ENCODE assay signal across 20 cellular contexts in the genomic region with DNA sequence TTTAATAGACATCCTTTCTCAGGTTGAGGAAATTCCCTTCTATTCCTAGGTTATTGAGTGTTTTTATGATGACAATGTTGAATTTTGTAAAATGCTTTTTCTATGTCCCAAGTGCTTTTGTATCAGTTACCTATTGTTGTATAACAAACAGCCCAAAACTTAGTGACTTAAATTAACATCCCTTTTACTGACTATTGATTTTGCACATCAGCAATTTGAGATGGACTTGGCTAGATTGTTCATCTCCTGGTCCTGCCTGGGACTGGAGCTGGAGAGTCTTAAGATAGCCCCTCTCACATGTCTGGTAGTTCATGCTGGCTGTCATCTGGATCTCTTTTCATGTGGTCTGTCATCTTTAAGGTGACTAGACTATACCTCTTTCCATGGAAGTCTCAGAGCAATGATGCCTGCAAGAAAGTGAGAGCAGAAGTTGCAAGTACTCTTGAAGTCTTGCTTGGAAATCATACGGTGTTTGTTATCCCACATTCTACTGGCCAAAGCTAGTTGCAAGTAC.
A peak's percentile ranks its signal among the peaks of the same experiment; 100 is the strongest.
DNase-seq lines count a peak whose midpoint lies in the region; ATAC-seq, FAIRE-seq and TF ChIP-seq lines count a peak whose summit lies in the region.
"Had no signal": no experiment of that assay in that cellular context is flagged by ENCODE, and none has a peak within 500 bp of the region (broad histone marks: within the 10 kb centered on the region; RNA-seq: fewer than 3 reads in every experiment).

No MANE protein-coding gene starts in this region.

- H3K4me3 ChIP-seq in K562, result no peak overlapping the region
- H3K4me3 ChIP-seq in prostate gland, result no peak overlapping the region
- H3K4me3 ChIP-seq: BLaER1 treated with 17β-estradiol and CSF1 and Interleukin-3, amounts not matched to agents 10 nM and 100 nM had no signal

- H3K27me3 ChIP-seq in K562 (ENCODE audit: control insufficient read depth in 2 of 2, insufficient read depth in 2 of 2, low read length in 2 of 2) (peaks cover 0 to 13% of the 10 kb centered on the region in 2 experiments; a peak in 2 of 5 replicates), prostate gland (replicated peaks; ENCODE audit: insufficient read depth) (no peaks in the 10 kb centered on the region)
- H3K27me3 ChIP-seq: BLaER1 treated with 17β-estradiol and CSF1 and Interleukin-3, amounts not matched to agents 10 nM and 100 nM had no signal

- FAIRE-seq in K562 (lab: Jason Lieb, UNC), result no peak

- BruUV-seq in K562 (replicated peaks; lab: Mats Ljungman, UMichigan), result no TSS peak

- peaks cover 4% of the 10 kb centered on the region for H3K9me3 Mint-ChIP-seq in activated CD4-positive, alpha-beta T cell treated with anti-CD3 and anti-CD28 coated beads, Interleukin-2, amount 10 ng/mL, durations not matched to agents 24 days and 14 days
- H3K9me3 Mint-ChIP-seq in activated T-cell treated with anti-CD3 and anti-CD28 coated beads, Interleukin-2, amount 50 U/mL, for 72 hours, result peaks cover 0 to 3% of the 10 kb centered on the region in 2 donors
- H3K9me3 Mint-ChIP-seq in activated T-helper 17 cell treated with anti-CD3 and anti-CD28 coated beads, Interleukin-2, amount 50 U/mL, for 72 hours, result no peaks in the 10 kb centered on the region
- H3K9me3 Mint-ChIP-seq in naive thymus-derived CD8-positive, alpha-beta T cell, result no peaks in the 10 kb centered on the region
- H3K9me3 Mint-ChIP-seq: CD8-positive, alpha-beta T cell; HFFc6 had no signal

- no peak for TF ChIP-seq CTCF in K562 (IDR thresholded peaks at IDR 0.05 in 2 of 3, conservative IDR thresholded peaks at IDR 0.05 in 1 of 3; ENCODE audit: insufficient read depth in 2 of 3, low read depth in 1 of 3, low read length in 3 of 3)
- no peak for TF ChIP-seq CTCF in prostate gland (IDR thresholded peaks at IDR 0.05)

- no peaks in the 10 kb centered on the region for H3K79me2 ChIP-seq in K562 (ENCODE audit: control insufficient read depth, insufficient read depth, low read length)

- TF ChIP-seq POLR2A in K562 (conservative IDR thresholded peaks at IDR 0.05), result no peak
- no peak for TF ChIP-seq POLR2A in prostate gland (IDR thresholded peaks at IDR 0.05)

- WGBS in K562 (ENCODE audit: insufficient coverage, low coverage, missing lambda C conversion rate), result 0% methylated on average over 1 of the region's 1 CpG
- WGBS in prostate gland, result 93% methylated on average over 1 of the region's 1 CpG

- CTCF ChIA-PET in K562 (lab: Yijun Ruan, JAX; ENCODE audit: low intra/inter-chr PET ratio), result no interaction called here

- H3K9me3 ChIP-seq in K562 (replicated peaks; ENCODE audit: control insufficient read depth, insufficient read depth, low read depth, low read length), result no peaks in the 10 kb centered on the region
- no peaks in the 10 kb centered on the region for H3K9me3 ChIP-seq in prostate gland
- H3K9me3 ChIP-seq: BLaER1 treated with 17β-estradiol and CSF1 and Interleukin-3, amounts not matched to agents 10 nM and 100 nM had no signal

- H3K36me3 ChIP-seq in K562 (ENCODE audit: control insufficient read depth, insufficient read depth, low read length) (no peaks in the 10 kb centered on the region), prostate gland (no peaks in the 10 kb centered on the region)
- H3K36me3 ChIP-seq: BLaER1 treated with 17β-estradiol and CSF1 and Interleukin-3, amounts not matched to agents 10 nM and 100 nM had no signal

- peak overlapping the region; percentile 15 for H3K27ac Mint-ChIP-seq in activated CD4-positive, alpha-beta T cell treated with anti-CD3 and anti-CD28 coated beads, Interleukin-2, amount 10 ng/mL, durations not matched to agents 24 days and 14 days
- H3K27ac Mint-ChIP-seq in activated T-cell treated with anti-CD3 and anti-CD28 coated beads, Interleukin-2, amount 50 U/mL, for 72 hours, result no peak overlapping the region
- peak overlapping the region; percentile 69 for H3K27ac Mint-ChIP-seq in activated T-helper 17 cell treated with anti-CD3 and anti-CD28 coated beads, Interleukin-2, amount 50 U/mL, for 72 hours
- H3K27ac Mint-ChIP-seq in naive thymus-derived CD8-positive, alpha-beta T cell, result no peak overlapping the region
- H3K27ac Mint-ChIP-seq: B cell; CD8-positive, alpha-beta T cell; HFFc6 had no signal

- no peak overlapping the region for H2AFZ ChIP-seq in K562 (ENCODE audit: low read depth, low read length)

- H4K20me1 ChIP-seq in K562 (replicated peaks; ENCODE audit: control insufficient read depth, insufficient read depth, low read length), result no peaks in the 10 kb centered on the region
- H4K20me1 ChIP-seq: BLaER1 treated with 17β-estradiol and CSF1 and Interleukin-3, amounts not matched to agents 10 nM and 100 nM had no signal

- peak; percentile 38 to 53 for ATAC-seq in activated T-cell treated with anti-CD3 and anti-CD28 coated beads, Interleukin-2, amount 50 U/mL, for 72 hours (replicated peaks in 1 of 2)
- ATAC-seq in activated T-helper 17 cell treated with anti-CD3 and anti-CD28 coated beads, Interleukin-2, amount 50 U/mL, for 72 hours (replicated peaks), result no peak
- no peak for ATAC-seq in K562
- ATAC-seq in naive thymus-derived CD8-positive, alpha-beta T cell, result no peak
- ATAC-seq: CD8-positive, alpha-beta T cell; HCT116 had no signal

- H3K36me3 Mint-ChIP-seq in activated CD4-positive, alpha-beta T cell treated with anti-CD3 and anti-CD28 coated beads, Interleukin-2, amount 10 ng/mL, durations not matched to agents 24 days and 14 days (ENCODE audit: low read depth), result no peaks in the 10 kb centered on the region
- H3K36me3 Mint-ChIP-seq in activated T-cell treated with anti-CD3 and anti-CD28 coated beads, Interleukin-2, amount 50 U/mL, for 72 hours (ENCODE audit: insufficient read depth in 2 of 2), result peaks cover 0 to 1% of the 10 kb centered on the region in 2 donors
- H3K36me3 Mint-ChIP-seq in activated T-helper 17 cell treated with anti-CD3 and anti-CD28 coated beads, Interleukin-2, amount 50 U/mL, for 72 hours (ENCODE audit: low read depth), result no peaks in the 10 kb centered on the region
- no peaks in the 10 kb centered on the region for H3K36me3 Mint-ChIP-seq in naive thymus-derived CD8-positive, alpha-beta T cell
- H3K36me3 Mint-ChIP-seq: CD8-positive, alpha-beta T cell had no signal

- peaks cover 18% of the 10 kb centered on the region for H3K4me1 Mint-ChIP-seq in activated CD4-positive, alpha-beta T cell treated with anti-CD3 and anti-CD28 coated beads, Interleukin-2, amount 10 ng/mL, durations not matched to agents 24 days and 14 days
- H3K4me1 Mint-ChIP-seq in activated T-cell treated with anti-CD3 and anti-CD28 coated beads, Interleukin-2, amount 50 U/mL, for 72 hours (ENCODE audit: low read depth), result peaks cover 35% of the 10 kb centered on the region
- H3K4me1 Mint-ChIP-seq in activated T-helper 17 cell treated with anti-CD3 and anti-CD28 coated beads, Interleukin-2, amount 50 U/mL, for 72 hours, result peaks cover 14% of the 10 kb centered on the region
- peaks cover 0 to 3% (median 0%) of the 10 kb centered on the region in 4 donors for H3K4me1 Mint-ChIP-seq in naive thymus-derived CD8-positive, alpha-beta T cell
- H3K4me1 Mint-ChIP-seq: B cell had no signal

- H3K27ac ChIP-seq in K562 (ENCODE audit: extremely low read depth, low read depth, low read length), result no peak overlapping the region
- H3K27ac ChIP-seq in prostate gland, result no peak overlapping the region
- H3K27ac ChIP-seq: BLaER1 treated with 17β-estradiol and CSF1 and Interleukin-3, amounts not matched to agents 10 nM and 100 nM; HL-60 had no signal

- POLR2A ChIA-PET in K562 (lab: Yijun Ruan, JAX), result interaction anchor here (0.6 kb wide), 1 partner anchor 548 kb away, joined by 3 read pairs; no protein-coding TSS in a partner anchor
- POLR2A ChIA-PET in naive thymus-derived CD8-positive, alpha-beta T cell (lab: Charles Lee), result no interaction called here

- no peak overlapping the region for H3K4me2 ChIP-seq in K562 (ENCODE audit: insufficient read depth, low read length)
- H3K4me2 ChIP-seq: BLaER1 treated with 17β-estradiol and CSF1 and Interleukin-3, amounts not matched to agents 10 nM and 100 nM had no signal

- no peak for DNase-seq in activated CD4-positive, alpha-beta T cell treated with anti-CD3 and anti-CD28 coated beads, Interleukin-2, amount 10 ng/mL, durations not matched to agents 24 days and 14 days
- DNase-seq in activated CD4-positive, alpha-beta T cell treated with anti-CD3 and anti-CD28 coated beads, Interleukin-2, amount 50 U/mL, for 48 hours, result no peak
- DNase-seq in activated T-cell treated with anti-CD3 and anti-CD28 coated beads, Interleukin-2, amount 50 U/mL, for 72 hours, result no peak
- DNase-seq in activated T-cell treated with anti-CD3 and anti-CD28 coated beads, Interleukin-2, amount 50 U/mL, for 48 hours, result no peak
- no peak for DNase-seq in K562 (ENCODE audit: extremely low read depth in 1 of 4, low spot score in 3 of 4)
- DNase-seq in prostate gland (ENCODE audit: low spot score), result no peak
- DNase-seq in naive thymus-derived CD8-positive, alpha-beta T cell, result no peak
- DNase-seq: 8988T; Calu3; CD8-positive, alpha-beta T cell; DMS79 treated with DMSO at 0.1 percent for 48 hours; GF-D8; GOT3; H7; HFFc6 had no signal

- no peaks in the 10 kb centered on the region for H3K4me1 ChIP-seq in K562 (replicated peaks in 1 of 2; ENCODE audit: control insufficient read depth in 2 of 2, insufficient read depth in 2 of 2, low read length in 2 of 2)
- no peaks in the 10 kb centered on the region for H3K4me1 ChIP-seq in prostate gland (replicated peaks)
- H3K4me1 ChIP-seq: BLaER1 treated with 17β-estradiol and CSF1 and Interleukin-3, amounts not matched to agents 10 nM and 100 nM had no signal

- no peaks in the 10 kb centered on the region for H3K27me3 Mint-ChIP-seq in activated CD4-positive, alpha-beta T cell treated with anti-CD3 and anti-CD28 coated beads, Interleukin-2, amount 10 ng/mL, durations not matched to agents 24 days and 14 days
- H3K27me3 Mint-ChIP-seq in activated T-cell treated with anti-CD3 and anti-CD28 coated beads, Interleukin-2, amount 50 U/mL, for 72 hours (ENCODE audit: low read depth), result peaks cover 12% of the 10 kb centered on the region
- H3K27me3 Mint-ChIP-seq in activated T-helper 17 cell treated with anti-CD3 and anti-CD28 coated beads, Interleukin-2, amount 50 U/mL, for 72 hours, result peaks cover 5% of the 10 kb centered on the region
- peaks cover 0 to 4% (median 3%) of the 10 kb centered on the region in 5 donors for H3K27me3 Mint-ChIP-seq in naive thymus-derived CD8-positive, alpha-beta T cell

- H3K9me1 ChIP-seq in K562 (ENCODE audit: control insufficient read depth, insufficient read depth, low read length), result no peaks in the 10 kb centered on the region

- TF ChIP-seq EP300 in K562 (IDR thresholded peaks at IDR 0.05; ENCODE audit: low read length), result no peak

- H3K9ac ChIP-seq in K562 (ENCODE audit: insufficient read depth in 1 of 2, low read depth in 2 of 2, low read length in 2 of 2), result no peak overlapping the region
- H3K9ac ChIP-seq: BLaER1 treated with 17β-estradiol and CSF1 and Interleukin-3, amounts not matched to agents 10 nM and 100 nM had no signal

- TF ChIP-seq RAD21 in K562 (CRISPR knock-in tag; conservative IDR thresholded peaks at IDR 0.05 in 1 of 2, IDR thresholded peaks at IDR 0.05 in 1 of 2), result no peak

- intact Hi-C loops in activated CD4-positive, alpha-beta T cell treated with anti-CD3 and anti-CD28 coated beads, Interleukin-2, amount 10 ng/mL, durations not matched to agents 24 days and 14 days (cut with micrococcal nuclease), result loop anchor here (5.0 to 10.0 kb wide), 3 partner anchors 156 to 1018 kb away; no protein-coding TSS in a partner anchor
- intact Hi-C loops in K562 (cut with micrococcal nuclease) (no loop called here), prostate gland (cut with DNase I) (no loop called here)

- in situ Hi-C loops in K562 (cut with MboI), result no loop called here

- H3K4me3 Mint-ChIP-seq in activated CD4-positive, alpha-beta T cell treated with anti-CD3 and anti-CD28 coated beads, Interleukin-2, amount 10 ng/mL, durations not matched to agents 24 days and 14 days, result no peak overlapping the region
- no peak overlapping the region for H3K4me3 Mint-ChIP-seq in activated T-cell treated with anti-CD3 and anti-CD28 coated beads, Interleukin-2, amount 50 U/mL, for 72 hours
- no peak overlapping the region for H3K4me3 Mint-ChIP-seq in activated T-helper 17 cell treated with anti-CD3 and anti-CD28 coated beads, Interleukin-2, amount 50 U/mL, for 72 hours
- no peak overlapping the region for H3K4me3 Mint-ChIP-seq in naive thymus-derived CD8-positive, alpha-beta T cell
- H3K4me3 Mint-ChIP-seq: B cell; CD8-positive, alpha-beta T cell; HFFc6 had no signal

Comparison
In these comparisons a context has a peak if more than half of its experiments do, and no peak if none do; other contexts are left out.
1. H3K27ac Mint-ChIP-seq: peak in activated CD4-positive, alpha-beta T cell treated with anti-CD3 and anti-CD28 coated beads, Interleukin-2, amount 10 ng/mL, durations not matched to agents 24 days and 14 days (single experiment) and activated T-helper 17 cell treated with anti-CD3 and anti-CD28 coated beads, Interleukin-2, amount 50 U/mL, for 72 hours (single experiment); none in activated T-cell treated with anti-CD3 and anti-CD28 coated beads, Interleukin-2, amount 50 U/mL, for 72 hours (single experiment) and naive thymus-derived CD8-positive, alpha-beta T cell (0 of 10).
2. ATAC-seq: peak in activated T-cell treated with anti-CD3 and anti-CD28 coated beads, Interleukin-2, amount 50 U/mL, for 72 hours (2 of 2); none in activated T-helper 17 cell treated with anti-CD3 and anti-CD28 coated beads, Interleukin-2, amount 50 U/mL, for 72 hours (single experiment), K562 (single experiment) and naive thymus-derived CD8-positive, alpha-beta T cell (0 of 2).